Comparison of ENCODE assay signal across 12 cellular contexts in genomic region chr7:97732567-97733275, GRCh38. TPM values are rescaled to one million over a fixed set of nuclear protein-coding genes. Genes with fewer than 3 reads are reported as not detected.
DNase-seq lines count a peak whose midpoint lies in the region; ATAC-seq, FAIRE-seq and TF ChIP-seq lines count a peak whose summit lies in the region.
"Had no signal": no experiment of that assay in that cellular context is flagged by ENCODE, and none has a peak within 500 bp of the region (broad histone marks: within the 10 kb centered on the region; RNA-seq: fewer than 3 reads in every experiment).

No MANE protein-coding gene starts in this region.

- H3K4me1 ChIP-seq in duodenal mucosa (ENCODE audit: control insufficient read depth in 1 of 2, insufficient read depth in 2 of 2, low read length in 2 of 2) (peaks cover 7 to 10% of the 10 kb centered on the region in 2 donors), muscle layer of duodenum (ENCODE audit: control insufficient read depth in 1 of 2, insufficient read depth in 2 of 2, low read length in 2 of 2) (peaks cover 0 to 26% of the 10 kb centered on the region in 2 donors)
- peaks cover 4% of the 10 kb centered on the region for H3K4me1 ChIP-seq in effector memory CD4-positive, alpha-beta T cell (ENCODE audit: control insufficient read depth, insufficient read depth, low read length, poor library complexity, severe bottlenecking)
- H3K4me1 ChIP-seq: BE2C had no signal

- peaks cover 25% of the 10 kb centered on the region for H3K4me1 Mint-ChIP-seq in type B pancreatic cell (ENCODE audit: unreplicated experiment)

- ATAC-seq in Right ventricle myocardium inferior = no peak

- H3K9me3 ChIP-seq in duodenal mucosa (ENCODE audit: control insufficient read depth in 1 of 2, low read length in 2 of 2) (no peaks in the 10 kb centered on the region), muscle layer of duodenum (ENCODE audit: control insufficient read depth in 1 of 2, low read length in 2 of 2) (no peaks in the 10 kb centered on the region)
- H3K9me3 ChIP-seq in effector memory CD4-positive, alpha-beta T cell (ENCODE audit: control insufficient read depth, low read length) = no peaks in the 10 kb centered on the region
- H3K9me3 ChIP-seq: BE2C, right lobe of liver had no signal

- H3K27me3 Mint-ChIP-seq in type B pancreatic cell = peaks cover 83% of the 10 kb centered on the region

- H3K36me3 ChIP-seq in duodenal mucosa (ENCODE audit: control insufficient read depth in 1 of 2, insufficient read depth in 2 of 2, low read length in 2 of 2) (no peaks in the 10 kb centered on the region), muscle layer of duodenum (ENCODE audit: control insufficient read depth in 1 of 2, insufficient read depth in 2 of 2, low read length in 2 of 2) (no peaks in the 10 kb centered on the region)
- H3K36me3 ChIP-seq in effector memory CD4-positive, alpha-beta T cell (ENCODE audit: control insufficient read depth, insufficient read depth, low read length) = no peaks in the 10 kb centered on the region
- H3K36me3 ChIP-seq: BE2C, right lobe of liver had no signal

- H3K4me3 Mint-ChIP-seq in type B pancreatic cell = peak overlapping the region; percentile 90

- H3K9me3 Mint-ChIP-seq in type B pancreatic cell = no peaks in the 10 kb centered on the region

- H3K9ac ChIP-seq in duodenal mucosa (ENCODE audit: low read depth in 1 of 2, low read length in 2 of 2) = no peak overlapping the region

- no peaks in the 10 kb centered on the region for H3K36me3 Mint-ChIP-seq in type B pancreatic cell

- H3K27ac Mint-ChIP-seq in type B pancreatic cell = no peak overlapping the region

- intact Hi-C loops in Right ventricle myocardium inferior (cut with DNase I) = no loop called here
- intact Hi-C loops in cardiac septum (cut with DNase I) = no loop called here

- peak; percentile 11 for DNase-seq in Right ventricle myocardium inferior (ENCODE audit: missing footprints)
- no peak for DNase-seq in cardiac septum (ENCODE audit: low spot score)
- no peak for DNase-seq in type B pancreatic cell (ENCODE audit: extremely low spot score, unreplicated experiment)
- no peak for DNase-seq in GM12892 (ENCODE audit: insufficient read length)
- DNase-seq in NCI-H2081 (lab: John Stamatoyannopoulos, UW) = no peak
- DNase-seq in effector memory CD4-positive, alpha-beta T cell = no peak
- DNase-seq: BE2C had no signal

- no peak for TF ChIP-seq POLR2A in GM12892 (IDR thresholded peaks at IDR 0.05; ENCODE audit: low read depth, low read length)

- TF ChIP-seq CTCF in type B pancreatic cell (conservative IDR thresholded peaks at IDR 0.05) = no peak

- peak overlapping the region; percentile 31 to 32 for H3K4me3 ChIP-seq in duodenal mucosa (ENCODE audit: low read depth in 1 of 2, low read length in 2 of 2)
- peak overlapping the region; percentile 45 to 50 for H3K4me3 ChIP-seq in muscle layer of duodenum (ENCODE audit: low read depth in 1 of 2, low read length in 2 of 2)
- no peak overlapping the region for H3K4me3 ChIP-seq in effector memory CD4-positive, alpha-beta T cell (ENCODE audit: insufficient read depth, low read depth, low read length, poor library complexity, severe bottlenecking)
- H3K4me3 ChIP-seq: right lobe of liver had no signal

- FAIRE-seq in GM12892 (lab: Jason Lieb, UNC) = no peak
- FAIRE-seq: keratinocyte had no signal

- H3K27me3 ChIP-seq in duodenal mucosa (ENCODE audit: control insufficient read depth in 1 of 2, insufficient read depth in 2 of 2, low read length in 2 of 2) (peaks cover 44 to 53% of the 10 kb centered on the region in 2 donors), muscle layer of duodenum (ENCODE audit: low read depth, low read length) (peaks cover 31% of the 10 kb centered on the region)
- peaks cover 12% of the 10 kb centered on the region for H3K27me3 ChIP-seq in effector memory CD4-positive, alpha-beta T cell (replicated peaks; ENCODE audit: control insufficient read depth, insufficient read depth, low read length, poor library complexity, severe bottlenecking)

- H3K27ac ChIP-seq in duodenal mucosa (ENCODE audit: low read depth, low read length) (no peak overlapping the region), muscle layer of duodenum (ENCODE audit: low read length) (no peak overlapping the region)
- H3K27ac ChIP-seq in effector memory CD4-positive, alpha-beta T cell (ENCODE audit: insufficient read depth, low read length, poor library complexity, severe bottlenecking) = no peak overlapping the region
- H3K27ac ChIP-seq: right lobe of liver had no signal

RNA-seq across cellular contexts. Expression of gene TAC1, which starts 0.8 kb away (rescaled TPM):
- total RNA-seq in Right ventricle myocardium inferior (not detected), cardiac septum (not detected), type B pancreatic cell (ENCODE audit: low replicate concordance) (12.8 and 18.9 TPM in 2 replicates)
- not detected for polyA plus RNA-seq in GM12892 (2012; ENCODE audit: missing spikeins)
- total RNA-seq: OCI-LY7 had no signal
- polyA plus RNA-seq: keratinocyte had no signal

Comparison
In these comparisons a context has a peak if more than half of its experiments do, and no peak if none do; other contexts are left out.
1. RNA of gene TAC1, which starts 0.8 kb away (total RNA-seq): 12.8 to 18.9 TPM in type B pancreatic cell; not detected in Right ventricle myocardium inferior (single experiment) and not detected in cardiac septum (single experiment); every median in the first group is over 10 times any median in the second.